In genomic region chr15:88401269-88401971, GRCh38 we compare ENCODE assay signal across 19 cellular contexts.
A peak's percentile ranks its signal among the peaks of the same experiment; 100 is the strongest.
DNase-seq lines count a peak whose midpoint lies in the region; ATAC-seq and TF ChIP-seq lines count a peak whose summit lies in the region.
"Had no signal": no experiment of that assay in that cellular context is flagged by ENCODE, and none has a peak within 500 bp of the region (broad histone marks: within the 10 kb centered on the region; RNA-seq: fewer than 3 reads in every experiment).

No MANE protein-coding gene starts in this region.

- TF ChIP-seq POLR2A in body of pancreas (IDR thresholded peaks at IDR 0.05), result no peak

- peaks cover 2% of the 10 kb centered on the region for H3K27me3 Mint-ChIP-seq in brain

- H3K36me3 ChIP-seq in KOPT-K1 (ENCODE audit: insufficient read depth, low read length) (no peaks in the 10 kb centered on the region), body of pancreas (replicated peaks in 1 of 2; ENCODE audit: insufficient read depth in 1 of 2, low read depth in 2 of 2) (no peaks in the 10 kb centered on the region)
- H3K36me3 ChIP-seq: neural progenitor cell had no signal

- peaks cover 13% of the 10 kb centered on the region for H3K9me3 ChIP-seq in KOPT-K1 (ENCODE audit: insufficient read depth, low read length, poor library complexity, severe bottlenecking)
- H3K9me3 ChIP-seq in body of pancreas, result no peaks in the 10 kb centered on the region

- TF ChIP-seq CTCF in brain (conservative IDR thresholded peaks at IDR 0.05), result no peak
- no peak for TF ChIP-seq CTCF in body of pancreas (IDR thresholded peaks at IDR 0.05)

- DNase-seq in inferior parietal cortex (ENCODE audit: extremely low spot score) (peak; percentile 22), activated T-cell treated with anti-CD3 and anti-CD28 coated beads for 4 hours (no peak), body of pancreas (no peak)
- DNase-seq: activated CD4-positive, CD25-positive, alpha-beta regulatory T cell; activated CD8-positive, alpha-beta memory T cell treated with anti-CD3 and anti-CD28 coated beads, Interleukin-2, amount 10 ng/mL, durations not matched to agents 7 days and 5 days; activated gamma-delta T cell treated with Interleukin-2 at 50 U/mL for 16 hours; CD4-positive, alpha-beta memory T cell; effector CD4-positive, alpha-beta T cell; NCI-H226; small intestine; SW 1271 had no signal

- peaks cover 0 to 10% (median 3%) of the 10 kb centered on the region in 5 experiments for H3K9me3 Mint-ChIP-seq in brain
- H3K9me3 Mint-ChIP-seq: CD4-positive, alpha-beta memory T cell; stimulated activated memory B cell treated with anti-CD40 and anti-IgM and Interleukin-4, amounts not matched to agents 10 μg/mL and 1 μg/mL and 100 μg/mL, for 72 hours had no signal

- H3K4me3 ChIP-seq in body of pancreas, result no peak overlapping the region
- H3K4me3 ChIP-seq: K562, lung, neural progenitor cell had no signal

- peak overlapping the region in 4 of 5 experiments; percentile 71 to 94 (median 85) for H3K27ac Mint-ChIP-seq in brain
- H3K27ac Mint-ChIP-seq: activated CD8-positive, alpha-beta memory T cell treated with anti-CD3 and anti-CD28 coated beads, Interleukin-2, amount 10 ng/mL, durations not matched to agents 7 days and 5 days; CD4-positive, alpha-beta memory T cell; neural progenitor cell; stimulated activated memory B cell treated with anti-CD40 and anti-IgM and Interleukin-4, amounts not matched to agents 10 μg/mL and 1 μg/mL and 100 μg/mL, for 72 hours had no signal

- WGBS in body of pancreas, 2 donors, result 48 to 56% methylated on average over 12 to 13 of the region's 13 CpGs

- peak overlapping the region; percentile 94 for H3K27ac ChIP-seq in KOPT-K1 (ENCODE audit: low read depth, low read length, poor library complexity, severe bottlenecking)
- peak overlapping the region; percentile 74 for H3K27ac ChIP-seq in temporal lobe (ENCODE audit: low read depth, low read length)
- no peak overlapping the region for H3K27ac ChIP-seq in body of pancreas
- H3K27ac ChIP-seq: neural progenitor cell had no signal

- intact Hi-C loops in body of pancreas (cut with DNase I), result no loop called here

- no peaks in the 10 kb centered on the region for H3K36me3 Mint-ChIP-seq in brain
- H3K36me3 Mint-ChIP-seq: activated CD8-positive, alpha-beta memory T cell treated with anti-CD3 and anti-CD28 coated beads, Interleukin-2, amount 10 ng/mL, durations not matched to agents 7 days and 5 days; CD4-positive, alpha-beta memory T cell; neural progenitor cell; stimulated activated memory B cell treated with anti-CD40 and anti-IgM and Interleukin-4, amounts not matched to agents 10 μg/mL and 1 μg/mL and 100 μg/mL, for 72 hours had no signal

- no peak for ATAC-seq in HG02678 (IDR thresholded peaks at IDR 0.05; ENCODE audit: unreplicated experiment)
- no peak for ATAC-seq in body of pancreas
- ATAC-seq: activated CD8-positive, alpha-beta memory T cell treated with anti-CD3 and anti-CD28 coated beads, Interleukin-2, amount 10 ng/mL, durations not matched to agents 7 days and 5 days; K562 had no signal

- H3K27me3 ChIP-seq in body of pancreas, result peaks cover 0 to 4% of the 10 kb centered on the region in 2 donors
- H3K27me3 ChIP-seq: neural progenitor cell had no signal

- no peaks in the 10 kb centered on the region for H3K4me1 ChIP-seq in body of pancreas

- H3K4me1 Mint-ChIP-seq in brain, result peaks cover 36% of the 10 kb centered on the region
- H3K4me1 Mint-ChIP-seq: activated CD8-positive, alpha-beta memory T cell treated with anti-CD3 and anti-CD28 coated beads, Interleukin-2, amount 10 ng/mL, durations not matched to agents 7 days and 5 days; CD4-positive, alpha-beta memory T cell had no signal

- peak overlapping the region in 2 of 5 experiments; percentile 55 to 61 for H3K4me3 Mint-ChIP-seq in brain
- H3K4me3 Mint-ChIP-seq: activated CD8-positive, alpha-beta memory T cell treated with anti-CD3 and anti-CD28 coated beads, Interleukin-2, amount 10 ng/mL, durations not matched to agents 7 days and 5 days; CD4-positive, alpha-beta memory T cell; neural progenitor cell; stimulated activated memory B cell treated with anti-CD40 and anti-IgM and Interleukin-4, amounts not matched to agents 10 μg/mL and 1 μg/mL and 100 μg/mL, for 72 hours had no signal

Comparison
In these comparisons a context has a peak if more than half of its experiments do, and no peak if none do; other contexts are left out.
1. H3K27ac ChIP-seq: peak in KOPT-K1 (single experiment) and temporal lobe (single experiment); none in body of pancreas (0 of 4).